25 cellular contexts compared by ENCODE assay signal in genomic region chr2:188957646-188958045, GRCh38. TPM values are rescaled to one million over a fixed set of nuclear protein-coding genes. Genes with fewer than 3 reads are reported as not detected.
"Had no signal": no experiment of that assay in that cellular context is flagged by ENCODE, and none has a peak within 500 bp of the region (broad histone marks: within the 10 kb centered on the region; RNA-seq: fewer than 3 reads in every experiment).

No MANE protein-coding gene starts in this region.

- DNase-seq: Kasumi-1, MM.1S, NCI-H1092 treated with DMSO at 0.1 percent for 48 hours, NCI-H1436, NCI-H187, NCI-H2029, NCI-H2081 treated with DMSO at 0.1 percent for 48 hours, NCI-H2171, NCI-H226, NCI-H446, NCI-H510A, NCI-H524 treated with DMSO at 0.1 percent for 48 hours, NCI-H69, NCI-H774, Right ventricle myocardium superior, RPMI8226, SIG-M5 had no signal

- H3K9ac ChIP-seq: KMS-11 had no signal

- H3K4me3 ChIP-seq: K562, SJSA1, SK-N-MC had no signal

- H3K27ac ChIP-seq: HL-60, KMS-11, SJSA1, SK-N-MC had no signal

- H3K27me3 Mint-ChIP-seq: IgD-negative memory B cell had no signal

- H3K4me3 Mint-ChIP-seq: IgD-negative memory B cell had no signal

- FAIRE-seq: K562, RCC 7860 had no signal

- H3K9me3 ChIP-seq: SJSA1 had no signal

- ATAC-seq: K562 had no signal

- H3K27ac Mint-ChIP-seq: IgD-negative memory B cell had no signal

- H3K36me3 ChIP-seq: SJSA1 had no signal

- H3K4me2 ChIP-seq: KMS-11 had no signal

- H3K4me1 ChIP-seq: SJSA1 had no signal

- H3K4me1 Mint-ChIP-seq: IgD-negative memory B cell had no signal

- H3K27me3 ChIP-seq: SJSA1 had no signal

RNA-seq across cellular contexts. Expression of gene COL3A1, which starts 16.5 kb away (rescaled TPM):
- total RNA-seq: HT-29 had no signal
- polyA plus RNA-seq: IgD-negative memory B cell had no signal
